ENCODE assay signal across 2 cellular contexts in the genomic region with DNA sequence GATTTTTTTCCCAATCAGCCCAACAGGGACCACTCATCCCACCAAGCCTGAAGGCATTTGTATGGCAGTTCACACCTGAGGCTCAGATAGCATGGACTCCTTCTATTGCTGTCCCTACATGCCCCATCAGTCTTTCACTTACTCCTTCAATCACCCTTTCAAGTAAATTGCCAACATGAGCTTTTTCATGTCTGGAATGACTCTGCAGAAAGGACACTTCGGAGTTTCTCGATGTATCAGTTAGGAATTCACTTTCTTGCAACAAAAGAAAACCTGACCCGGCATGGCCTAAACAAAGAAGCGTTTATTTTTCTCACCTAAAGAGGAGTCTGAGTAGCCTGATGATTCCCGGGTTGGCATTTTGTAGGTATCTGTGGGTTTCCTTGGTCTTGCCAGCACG.
TF ChIP-seq lines count a peak whose summit lies in the region.

No MANE protein-coding gene starts in this region.

TF ChIP-seq in GM23338, 12 proteins besides CTCF, POLR2A, EP300 and RAD21:
- TF ChIP-seq ZNF331 (CRISPR knock-in tag; IDR thresholded peaks at IDR 0.05; ENCODE audit: low read depth) = no peak
- TF ChIP-seq EZH2phosphoT487 (IDR thresholded peaks at IDR 0.05; ENCODE audit: unreplicated experiment) = no peak
- no peak for TF ChIP-seq JUNB (IDR thresholded peaks at IDR 0.05; ENCODE audit: unreplicated experiment)
- no peak for TF ChIP-seq ETS1 (IDR thresholded peaks at IDR 0.05)
- no peak for TF ChIP-seq EZH2 (IDR thresholded peaks at IDR 0.05; ENCODE audit: low read depth, unreplicated experiment)

TF ChIP-seq in H1, 55 proteins besides CTCF, POLR2A, EP300 and RAD21:
- no peak for TF ChIP-seq HDAC6 (IDR thresholded peaks at IDR 0.05; ENCODE audit: low read depth, low read length)
- TF ChIP-seq GABPA (IDR thresholded peaks at IDR 0.05; ENCODE audit: borderline replicate concordance, insufficient read depth, low read length) = no peak
- TF ChIP-seq CTBP2 (IDR thresholded peaks at IDR 0.05; ENCODE audit: borderline replicate concordance, insufficient read depth, insufficient read length, low read length) = no peak
- no peak for TF ChIP-seq NRF1 (IDR thresholded peaks at IDR 0.05; ENCODE audit: low read depth, low read length)
- no peak for TF ChIP-seq SRF (IDR thresholded peaks at IDR 0.05; ENCODE audit: low read depth, low read length)
- no peak for TF ChIP-seq SIX5 (IDR thresholded peaks at IDR 0.05; ENCODE audit: low read depth, low read length)
- no peak for TF ChIP-seq BRCA1 (IDR thresholded peaks at IDR 0.05; ENCODE audit: low read depth, low read length)
- TF ChIP-seq CBX5 (IDR thresholded peaks at IDR 0.05; ENCODE audit: low read depth, low read length) = no peak
